15 cellular contexts compared by ENCODE assay signal in genomic region chr21:38822754-38823374, GRCh38. TPM values are rescaled to one million over a fixed set of nuclear protein-coding genes. Genes with fewer than 3 reads are reported as not detected.
A peak's percentile ranks its signal among the peaks of the same experiment; 100 is the strongest.
DNase-seq lines count a peak whose midpoint lies in the region; ATAC-seq, FAIRE-seq and TF ChIP-seq lines count a peak whose summit lies in the region.
"Had no signal": no experiment of that assay in that cellular context is flagged by ENCODE, and none has a peak within 500 bp of the region (broad histone marks: within the 10 kb centered on the region; RNA-seq: fewer than 3 reads in every experiment).

No MANE protein-coding gene starts in this region.

- 71% methylated on average over 28 of the region's 28 CpGs for WGBS in liver
- 96% methylated on average over 28 of the region's 28 CpGs for WGBS in smooth muscle cell (ENCODE audit: low lambda C conversion rate)

- H3K36me3 ChIP-seq in HCT116 (ENCODE audit: control insufficient read depth in 1 of 2, insufficient read depth in 2 of 2, low read length in 2 of 2) (peaks cover 55 to 59% of the 10 kb centered on the region in 2 experiments), liver (ENCODE audit: control insufficient read depth in 4 of 4, insufficient read depth in 3 of 4, low read depth in 1 of 4, low read length in 3 of 4) (peaks cover 13 to 68% (median 47%) of the 10 kb centered on the region in 4 donors), smooth muscle cell (ENCODE audit: low read depth) (peaks cover 45% of the 10 kb centered on the region)

- TF ChIP-seq POLR2A in HCT116 (IDR thresholded peaks at IDR 0.05; ENCODE audit: borderline replicate concordance, extremely low read depth, insufficient read depth, insufficient read length) (no peak), GM12891 (IDR thresholded peaks at IDR 0.05; ENCODE audit: low read depth, low read length) (no peak)

- BruUV-seq in HCT116 (replicated peaks; lab: Mats Ljungman, UMichigan), result TSS peak; percentile 11

- H3K9ac ChIP-seq in HCT116 (ENCODE audit: low read length) (no peak overlapping the region), liver (ENCODE audit: low read depth in 1 of 2, low read length in 2 of 2) (peak overlapping the region in 1 of 2 donors; percentile 21), smooth muscle cell (ENCODE audit: low read depth) (no peak overlapping the region)

- POLR2A ChIA-PET in HCT116 (lab: Charles Lee), result no interaction called here

- H3K4me3 ChIP-seq in HCT116 (replicated peaks in 1 of 2; ENCODE audit: low read depth in 1 of 2, low read length in 2 of 2) (no peak overlapping the region), liver (ENCODE audit: low read depth in 1 of 3, low read length in 3 of 3) (no peak overlapping the region), smooth muscle cell (no peak overlapping the region)

- H3F3A ChIP-seq in smooth muscle cell (ENCODE audit: low read depth), result peaks cover 72% of the 10 kb centered on the region

- CTCF ChIA-PET in HCT116 (lab: Charles Lee), result no interaction called here

- DNase-seq in HCT116 (ENCODE audit: low read depth, low spot score) (no peak), epithelial cell of prostate (ENCODE audit: low read depth, low spot score) (no peak), smooth muscle cell (lab: John Stamatoyannopoulos, UW; ENCODE audit: unreplicated experiment) (no peak), mesenteric fat pad (ENCODE audit: low spot score) (no peak), GM12891 (ENCODE audit: insufficient read length, low spot score) (no peak), NK-92 (lab: John Stamatoyannopoulos, UW; ENCODE audit: unreplicated experiment) (no peak)
- DNase-seq: activated CD4-positive, CD25-positive, alpha-beta regulatory T cell treated with anti-CD3 and anti-CD28 coated beads, Interleukin-2, amount 50 U/mL, for 72 hours; KG1; NCI-H1417 treated with DMSO at 0.1 percent for 48 hours; NCI-H446; stimulated activated CD4-positive, alpha-beta T cell treated with anti-CD3 and anti-CD28 coated beads, Interleukin-4, amount 100 ng/mL, for 4 hours had no signal

- no peaks in the 10 kb centered on the region for H3K9me2 ChIP-seq in HCT116 (ENCODE audit: insufficient read depth)

- H3K27ac ChIP-seq in HCT116 (ENCODE audit: low read depth, low read length) (no peak overlapping the region; the same call in 1 of the 2 replicates), epithelial cell of prostate (peak overlapping the region; percentile 88), liver (ENCODE audit: low read depth in 1 of 2, low read length in 2 of 2) (peak overlapping the region; percentile 88 to 93), smooth muscle cell (ENCODE audit: low read depth) (peak overlapping the region; percentile 5)

- intact Hi-C loops in HCT116 (cut with micrococcal nuclease), result no loop called here

- H3K4me2 ChIP-seq in HCT116 (ENCODE audit: low read length) (no peak overlapping the region), smooth muscle cell (no peak overlapping the region)

- TF ChIP-seq RAD21 in HCT116 (IDR thresholded peaks at IDR 0.05; ENCODE audit: low read depth) (no peak), liver (IDR thresholded peaks at IDR 0.05) (peak in 1 of 2 donors; percentile 24)

- H3K4me1 ChIP-seq in HCT116 (ENCODE audit: control insufficient read depth in 1 of 2, insufficient read depth in 2 of 2, low read length in 2 of 2) (peaks cover 7 to 28% of the 10 kb centered on the region in 2 experiments), liver (ENCODE audit: control insufficient read depth in 4 of 4, insufficient read depth in 4 of 4, low read length in 3 of 4) (peaks cover 9 to 60% (median 20%) of the 10 kb centered on the region in 4 donors), smooth muscle cell (ENCODE audit: low read depth) (no peaks in the 10 kb centered on the region)

- H4K20me1 ChIP-seq in HCT116 (ENCODE audit: insufficient read depth) (no peaks in the 10 kb centered on the region), smooth muscle cell (ENCODE audit: low read depth) (peaks cover 12% of the 10 kb centered on the region)

- no peaks in the 10 kb centered on the region for H3K27me3 ChIP-seq in HCT116 (ENCODE audit: insufficient read depth, low read length)
- no peaks in the 10 kb centered on the region for H3K27me3 ChIP-seq in liver (ENCODE audit: control insufficient read depth in 4 of 4, insufficient read depth in 4 of 4, low read length in 3 of 4)
- no peaks in the 10 kb centered on the region for H3K27me3 ChIP-seq in smooth muscle cell (ENCODE audit: low read depth)

- no peak for ATAC-seq in HCT116
- no peak for ATAC-seq in GM19328 (IDR thresholded peaks at IDR 0.05; ENCODE audit: unreplicated experiment)
- ATAC-seq: stimulated activated effector memory CD8-positive, alpha-beta T cell treated with anti-CD3 and anti-CD28 coated beads, Interleukin-12 subunit alpha, Interleukin-12 subunit beta, amount 100 ng/mL, for 72 hours had no signal

- peaks cover 11% of the 10 kb centered on the region; the same call in 1 of the 2 replicates for H3K79me2 ChIP-seq in HCT116 (ENCODE audit: insufficient read depth, low read length)
- H3K79me2 ChIP-seq in smooth muscle cell (ENCODE audit: low read depth), result no peaks in the 10 kb centered on the region

- RAD21 ChIA-PET in HCT116 (lab: Charles Lee; ENCODE audit: low non-redundant PET in 1 of 2, low total read pairs in 2 of 2, uncharacterized antibody in 2 of 2, unreplicated experiment in 2 of 2), result no interaction called here

- TF ChIP-seq CTCF in HCT116 (IDR thresholded peaks at IDR 0.05 in 2 of 3, conservative IDR thresholded peaks at IDR 0.05 in 1 of 3; ENCODE audit: borderline replicate concordance in 1 of 3, insufficient read depth in 1 of 3, low read depth in 2 of 3, low read length in 2 of 3), result no peak
- no peak for TF ChIP-seq CTCF in liver (IDR thresholded peaks at IDR 0.05; ENCODE audit: low read depth, low read length, missing input control)
- TF ChIP-seq CTCF in smooth muscle cell (IDR thresholded peaks at IDR 0.05; ENCODE audit: borderline replicate concordance, insufficient read depth, poor library complexity, severe bottlenecking), result no peak

- no peak overlapping the region for H2AFZ ChIP-seq in HCT116 (ENCODE audit: low read depth, low read length, poor library complexity, severe bottlenecking)
- no peak overlapping the region for H2AFZ ChIP-seq in smooth muscle cell (ENCODE audit: low read depth)

- no peak for FAIRE-seq in GM12891 (lab: Jason Lieb, UNC)
- FAIRE-seq: H54 had no signal

- H3K9me3 ChIP-seq in HCT116 (ENCODE audit: control insufficient read depth in 1 of 2, insufficient read depth in 1 of 2, low read depth in 1 of 2, low read length in 2 of 2) (no peaks in the 10 kb centered on the region), liver (ENCODE audit: control insufficient read depth in 4 of 4, low read length in 3 of 4) (peaks cover 0 to 17% (median under 1%) of the 10 kb centered on the region in 4 donors), smooth muscle cell (replicated peaks; ENCODE audit: low read depth) (no peaks in the 10 kb centered on the region)

TF ChIP-seq in liver, 16 proteins besides CTCF, POLR2A, EP300 and RAD21:
- TF ChIP-seq RXRA (IDR thresholded peaks at IDR 0.05) (no peak), SP1 (IDR thresholded peaks at IDR 0.05) (peak; percentile 8), JUND (IDR thresholded peaks at IDR 0.05) (no peak)

TF ChIP-seq in GM12891, 5 proteins besides CTCF, POLR2A, EP300 and RAD21:
- TF ChIP-seq POU2F2 (IDR thresholded peaks at IDR 0.05; ENCODE audit: low read depth, low read length) (no peak), TAF1 (IDR thresholded peaks at IDR 0.05; ENCODE audit: low read depth, low read length) (no peak), PAX5 (IDR thresholded peaks at IDR 0.05; ENCODE audit: insufficient read depth, low read length, severe bottlenecking) (no peak), SPI1 (IDR thresholded peaks at IDR 0.05; ENCODE audit: low read depth, low read length) (no peak), POLR2AphosphoS5 (IDR thresholded peaks at IDR 0.05; ENCODE audit: low read depth, low read length) (no peak)

RNA-seq across cellular contexts. Expression of gene ETS2, which starts 17.1 kb away (rescaled TPM):
- 32.9 TPM for total RNA-seq in HCT116 (2021; ENCODE audit: unreplicated experiment)
- 19.6 and 20.6 TPM in 2 replicates for polyA plus RNA-seq in HCT116 (2012)
- 10 to 100 TPM; 20.2 to 90.7 TPM for total RNA-seq in liver
- polyA plus RNA-seq in liver, result 10 to 100 TPM; 40.8 to 42.8 TPM
- 77.0 and 77.7 TPM in 2 replicates for total RNA-seq in smooth muscle cell
- 63.8 and 65.9 TPM in 2 replicates for polyA plus RNA-seq in smooth muscle cell
- total RNA-seq in mesenteric fat pad, result 110 TPM
- 2.0 TPM for polyA plus RNA-seq in GM12891 (2012; ENCODE audit: low read depth, missing spikeins)
